In the genomic region with DNA sequence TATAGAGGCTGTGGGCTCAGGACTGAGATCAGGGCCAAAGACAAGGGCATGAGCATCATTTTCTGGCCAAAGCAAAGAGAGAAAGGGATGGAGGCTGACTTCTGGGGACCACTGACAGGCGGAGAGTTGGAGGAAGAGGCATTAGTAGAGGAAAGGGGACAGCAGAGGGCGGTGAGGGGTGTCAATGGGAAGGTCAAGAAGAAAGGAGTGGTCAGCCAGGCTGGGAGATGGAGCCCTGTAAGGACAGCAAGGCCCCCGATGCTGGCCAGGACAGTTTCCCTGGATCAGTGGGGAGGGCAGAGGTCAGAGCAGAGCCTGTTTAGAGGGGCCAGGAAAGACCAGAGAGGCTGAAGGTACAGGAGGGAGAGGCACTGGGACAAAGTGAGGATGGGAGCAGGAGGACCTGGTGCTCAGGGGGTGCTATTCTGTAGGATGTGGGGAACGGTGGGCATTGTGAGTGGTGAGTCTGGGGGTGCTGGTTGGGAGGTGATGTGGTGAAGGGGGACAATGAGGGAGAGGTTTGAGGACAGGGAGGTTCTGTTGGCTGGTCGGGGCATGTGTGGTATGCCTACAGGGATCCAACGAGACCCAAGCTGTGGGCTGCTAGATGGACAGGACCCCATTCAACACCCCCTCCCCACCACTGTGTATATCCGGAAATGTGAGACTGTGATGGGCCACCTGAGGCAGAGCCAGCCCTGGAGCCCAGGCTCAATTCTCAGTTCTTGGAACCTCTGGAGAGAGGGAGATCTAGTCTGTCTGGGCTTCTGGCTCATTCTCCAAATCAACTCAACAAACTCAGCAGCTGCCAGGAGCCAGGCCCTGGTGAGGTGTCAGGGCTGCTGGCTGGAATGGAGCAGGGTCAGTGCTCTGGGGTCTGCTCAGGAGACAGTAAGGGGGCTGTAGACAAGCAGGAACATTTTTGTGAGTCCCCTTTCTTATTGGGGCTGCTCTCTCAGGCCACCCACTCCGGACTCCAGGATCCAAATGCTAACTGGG, we compare ENCODE assay signal across 18 cellular contexts. TPM values are rescaled to one million over a fixed set of nuclear protein-coding genes. Genes with fewer than 3 reads are reported as not detected.
DNase-seq lines count a peak whose midpoint lies in the region; ATAC-seq and TF ChIP-seq lines count a peak whose summit lies in the region.
"Had no signal": no experiment of that assay in that cellular context is flagged by ENCODE, and none has a peak within 500 bp of the region (broad histone marks: within the 10 kb centered on the region; RNA-seq: fewer than 3 reads in every experiment).

No MANE protein-coding gene starts in this region.

- H3K79me1 ChIP-seq in neuronal stem cell (ENCODE audit: low read depth, low read length), result no peaks in the 10 kb centered on the region

- H3K36me3 ChIP-seq in heart left ventricle, result no peaks in the 10 kb centered on the region
- H3K36me3 ChIP-seq in left ventricle myocardium inferior, result no peaks in the 10 kb centered on the region
- no peaks in the 10 kb centered on the region for H3K36me3 ChIP-seq in neuronal stem cell (replicated peaks in 1 of 2; ENCODE audit: control insufficient read depth in 2 of 2, insufficient read depth in 2 of 2, low read length in 2 of 2)
- no peaks in the 10 kb centered on the region for H3K36me3 ChIP-seq in Karpas-422 (ENCODE audit: insufficient read depth, low read length)
- H3K36me3 ChIP-seq: HAP-1 had no signal

- peaks cover 0 to 5% (median 0%) of the 10 kb centered on the region in 9 donors for H3K27me3 ChIP-seq in heart left ventricle
- H3K27me3 ChIP-seq in left ventricle myocardium inferior (ENCODE audit: low read depth), result peaks cover 5% of the 10 kb centered on the region
- peaks cover 0 to 14% (median 0%) of the 10 kb centered on the region in 3 experiments for H3K27me3 ChIP-seq in neuronal stem cell (ENCODE audit: control insufficient read depth in 3 of 3, insufficient read depth in 3 of 3, low read depth in 1 of 3, low read length in 3 of 3)
- H3K27me3 ChIP-seq in Karpas-422 (ENCODE audit: low read length), result no peaks in the 10 kb centered on the region

- H3K4me2 ChIP-seq in neuronal stem cell (ENCODE audit: insufficient read depth, low read length, poor library complexity, severe bottlenecking), result no peak overlapping the region
- no peak overlapping the region for H3K4me2 ChIP-seq in Karpas-422 (ENCODE audit: low read depth, low read length, poor library complexity, severe bottlenecking)

- peaks cover 0 to 7% (median 1%) of the 10 kb centered on the region in 12 donors for H3K4me1 ChIP-seq in heart left ventricle
- H3K4me1 ChIP-seq in left ventricle myocardium inferior, result peaks cover 17% of the 10 kb centered on the region
- H3K4me1 ChIP-seq in neuronal stem cell (ENCODE audit: control insufficient read depth in 2 of 2, insufficient read depth in 1 of 2, low read depth in 1 of 2, low read length in 2 of 2), result peaks cover 0 to 3% of the 10 kb centered on the region in 2 donors
- no peaks in the 10 kb centered on the region for H3K4me1 ChIP-seq in Karpas-422 (ENCODE audit: low read length)
- H3K4me1 ChIP-seq: HAP-1 had no signal

- H2BK5ac ChIP-seq in neuronal stem cell (ENCODE audit: low read length), result peak overlapping the region; percentile 39

- no peak overlapping the region for H3K4me3 Mint-ChIP-seq in activated T-helper 17 cell treated with anti-CD3 and anti-CD28 coated beads, Interleukin-2, amount 50 U/mL, for 72 hours

- H3K27ac ChIP-seq in heart left ventricle (peak overlapping the region in 2 of 12 donors; percentile 24 to 45), left ventricle myocardium inferior (replicated peaks) (no peak overlapping the region), neuronal stem cell (replicated peaks; ENCODE audit: low read length) (no peak overlapping the region), Karpas-422 (ENCODE audit: low read length) (no peak overlapping the region)
- H3K27ac ChIP-seq: SK-N-MC had no signal

- intact Hi-C loops in heart left ventricle (cut with DNase I) (no loop called here), left ventricle myocardium inferior (cut with micrococcal nuclease) (no loop called here)

- no peak for DNase-seq in heart left ventricle
- no peak for DNase-seq in left ventricle myocardium inferior
- DNase-seq in neuronal stem cell (ENCODE audit: low spot score), result no peak
- DNase-seq in central memory CD4-positive, alpha-beta T cell, result no peak
- no peak for DNase-seq in Karpas-422
- DNase-seq in GM19240 (ENCODE audit: insufficient read length, low spot score), result no peak
- DNase-seq: CD4-positive, CD25-positive, alpha-beta regulatory T cell; DMS53; KG1; NCI-H1092 treated with DMSO at 0.1 percent for 48 hours; NCI-H187 treated with DMSO at 0.1 percent for 48 hours; NCI-H748 treated with DMSO at 0.1 percent for 48 hours; PC-3 had no signal

- no peak overlapping the region for H3K23ac ChIP-seq in neuronal stem cell (ENCODE audit: low read depth, low read length, poor library complexity)

- ATAC-seq in heart left ventricle, result peak in 3 of 4 donors; percentile 19 to 48 (median 23)
- ATAC-seq in activated T-helper 17 cell treated with anti-CD3 and anti-CD28 coated beads, Interleukin-2, amount 50 U/mL, for 72 hours (replicated peaks), result no peak
- ATAC-seq: PC-3 had no signal

- H2BK12ac ChIP-seq in neuronal stem cell (ENCODE audit: low read length), result no peak overlapping the region

- no peak overlapping the region for H3K4ac ChIP-seq in neuronal stem cell (ENCODE audit: low read length)

- no peak overlapping the region for H4K91ac ChIP-seq in neuronal stem cell (ENCODE audit: low read depth, low read length, poor library complexity)

- H4K8ac ChIP-seq in neuronal stem cell (ENCODE audit: low read depth, low read length), result no peak overlapping the region

- no peak overlapping the region for H2BK120ac ChIP-seq in neuronal stem cell (ENCODE audit: low read depth, low read length)

- H4K20me1 ChIP-seq in Karpas-422 (ENCODE audit: insufficient read depth, low read depth, low read length), result no peaks in the 10 kb centered on the region

- H3K4me1 Mint-ChIP-seq in activated T-helper 17 cell treated with anti-CD3 and anti-CD28 coated beads, Interleukin-2, amount 50 U/mL, for 72 hours, result peaks cover 6% of the 10 kb centered on the region
- H3K4me1 Mint-ChIP-seq: CD4-positive, CD25-positive, alpha-beta regulatory T cell had no signal

- H3K9ac ChIP-seq in neuronal stem cell (ENCODE audit: low read depth, low read length, poor library complexity) (no peak overlapping the region), Karpas-422 (ENCODE audit: low read length) (no peak overlapping the region)

- WGBS in heart left ventricle, 4 donors, result 53 to 81% (median 63%) methylated on average over 8 of the region's 8 CpGs
- no CpG with 5 or more reads among the region's 8 CpGs for WGBS in neuronal stem cell (ENCODE audit: extremely low coverage in 2 of 2, insufficient read length in 2 of 2, insufficient replicate concordance in 1 of 2), 2 donors

- no peak overlapping the region for H2BK15ac ChIP-seq in neuronal stem cell (ENCODE audit: low read length)

- H3K27ac Mint-ChIP-seq in activated T-helper 17 cell treated with anti-CD3 and anti-CD28 coated beads, Interleukin-2, amount 50 U/mL, for 72 hours, result peak overlapping the region; percentile 10
- H3K27ac Mint-ChIP-seq: CD4-positive, CD25-positive, alpha-beta regulatory T cell had no signal

- peak overlapping the region; percentile 33 for H3K18ac ChIP-seq in neuronal stem cell (ENCODE audit: low read length)

- peaks cover 8% of the 10 kb centered on the region for H3K27me3 Mint-ChIP-seq in activated T-helper 17 cell treated with anti-CD3 and anti-CD28 coated beads, Interleukin-2, amount 50 U/mL, for 72 hours
- H3K27me3 Mint-ChIP-seq: CD4-positive, CD25-positive, alpha-beta regulatory T cell had no signal

- no peak overlapping the region for H3K4me3 ChIP-seq in heart left ventricle
- H3K4me3 ChIP-seq in left ventricle myocardium inferior, result no peak overlapping the region
- no peak overlapping the region for H3K4me3 ChIP-seq in neuronal stem cell (ENCODE audit: low read length in 2 of 2)
- no peak overlapping the region for H3K4me3 ChIP-seq in Karpas-422 (ENCODE audit: low read length)
- H3K4me3 ChIP-seq: HAP-1, SK-N-MC had no signal

- H3K79me2 ChIP-seq in Karpas-422 (ENCODE audit: low read length), result no peaks in the 10 kb centered on the region

- H2AK5ac ChIP-seq in neuronal stem cell (ENCODE audit: low read depth, low read length), result peak overlapping the region; percentile 83

- no peaks in the 10 kb centered on the region for H3K9me3 Mint-ChIP-seq in activated T-helper 17 cell treated with anti-CD3 and anti-CD28 coated beads, Interleukin-2, amount 50 U/mL, for 72 hours
- H3K9me3 Mint-ChIP-seq: CD4-positive, CD25-positive, alpha-beta regulatory T cell had no signal

- TF ChIP-seq POLR2A in heart left ventricle (IDR thresholded peaks at IDR 0.05), result no peak

- no peaks in the 10 kb centered on the region for H3K9me2 ChIP-seq in Karpas-422 (replicated peaks; ENCODE audit: insufficient read depth, low read length)

- H2AFZ ChIP-seq in neuronal stem cell (ENCODE audit: low read length) (no peak overlapping the region), Karpas-422 (ENCODE audit: low read length) (no peak overlapping the region)

- H3K14ac ChIP-seq in neuronal stem cell (ENCODE audit: low read length), result no peak overlapping the region

- TF ChIP-seq CTCF in heart left ventricle (IDR thresholded peaks at IDR 0.05) (no peak), left ventricle myocardium inferior (IDR thresholded peaks at IDR 0.05; ENCODE audit: borderline replicate concordance) (no peak)

- H3K9me3 ChIP-seq in heart left ventricle (no peaks in the 10 kb centered on the region), left ventricle myocardium inferior (replicated peaks) (no peaks in the 10 kb centered on the region), neuronal stem cell (replicated peaks in 1 of 2; ENCODE audit: control insufficient read depth in 2 of 2, insufficient read depth in 1 of 2, low read depth in 1 of 2, low read length in 2 of 2) (no peaks in the 10 kb centered on the region), Karpas-422 (ENCODE audit: low read length) (no peaks in the 10 kb centered on the region)
- H3K9me3 ChIP-seq: HAP-1 had no signal

- H3K36me3 Mint-ChIP-seq in activated T-helper 17 cell treated with anti-CD3 and anti-CD28 coated beads, Interleukin-2, amount 50 U/mL, for 72 hours (ENCODE audit: low read depth), result no peaks in the 10 kb centered on the region
- H3K36me3 Mint-ChIP-seq: CD4-positive, CD25-positive, alpha-beta regulatory T cell had no signal

RNA-seq across cellular contexts. Expression of a gene that starts 1.4 kb away (rescaled TPM):
- total RNA-seq in heart left ventricle, result 1 to 10 TPM in 3 of 9 donors, under 1 TPM in 6; 0.19 to 1.9 (median 0.53) TPM
- polyA plus RNA-seq in heart left ventricle, result 1 to 10 TPM in 1 of 2 donors, under 1 TPM in 1; 0.35 to 1.9 TPM
- 0.80 TPM for total RNA-seq in left ventricle myocardium inferior
- total RNA-seq in activated T-helper 17 cell treated with anti-CD3 and anti-CD28 coated beads, Interleukin-2, amount 50 U/mL, for 72 hours, result not detected
- not detected for polyA plus RNA-seq in neuronal stem cell (2013, experiment 1 of 2)
- polyA plus RNA-seq in neuronal stem cell (2013, experiment 2 of 2), result not detected
- total RNA-seq in Karpas-422 (2014; rRNA removed; shearing (Covaris generic); ENCODE audit: low replicate concordance), result not detected in 2 replicates
- total RNA-seq: CD4-positive, CD25-positive, alpha-beta regulatory T cell; M059J; NCI-H460; PC-3 had no signal
- polyA plus RNA-seq: CD4-positive, CD25-positive, alpha-beta regulatory T cell had no signal

RNA-seq across cellular contexts. Expression of a gene that starts 16.8 kb away (rescaled TPM):
- total RNA-seq in heart left ventricle, result 10 to 100 TPM in 4 of 9 donors, 1 to 10 TPM in 5; 2.3 to 18.6 (median 9.2) TPM
- 10 to 100 TPM in 1 of 2 donors, 1 to 10 TPM in 1; 2.9 to 12.5 TPM for polyA plus RNA-seq in heart left ventricle
- total RNA-seq in left ventricle myocardium inferior, result 6.8 TPM
- total RNA-seq in activated T-helper 17 cell treated with anti-CD3 and anti-CD28 coated beads, Interleukin-2, amount 50 U/mL, for 72 hours, result 1 to 10 TPM in 1 of 2 donors, under 1 TPM in 1; 0.09 to 1.2 TPM
- polyA plus RNA-seq in neuronal stem cell (2013, experiment 1 of 2), result 0.32 TPM
- polyA plus RNA-seq in neuronal stem cell (2013, experiment 2 of 2), result 0.46 TPM
- not detected in 2 replicates for total RNA-seq in Karpas-422 (2014; rRNA removed; shearing (Covaris generic); ENCODE audit: low replicate concordance)
- total RNA-seq: CD4-positive, CD25-positive, alpha-beta regulatory T cell; M059J; NCI-H460; PC-3 had no signal
- polyA plus RNA-seq: CD4-positive, CD25-positive, alpha-beta regulatory T cell had no signal
